8 cellular contexts compared by ENCODE assay signal in the genomic region with DNA sequence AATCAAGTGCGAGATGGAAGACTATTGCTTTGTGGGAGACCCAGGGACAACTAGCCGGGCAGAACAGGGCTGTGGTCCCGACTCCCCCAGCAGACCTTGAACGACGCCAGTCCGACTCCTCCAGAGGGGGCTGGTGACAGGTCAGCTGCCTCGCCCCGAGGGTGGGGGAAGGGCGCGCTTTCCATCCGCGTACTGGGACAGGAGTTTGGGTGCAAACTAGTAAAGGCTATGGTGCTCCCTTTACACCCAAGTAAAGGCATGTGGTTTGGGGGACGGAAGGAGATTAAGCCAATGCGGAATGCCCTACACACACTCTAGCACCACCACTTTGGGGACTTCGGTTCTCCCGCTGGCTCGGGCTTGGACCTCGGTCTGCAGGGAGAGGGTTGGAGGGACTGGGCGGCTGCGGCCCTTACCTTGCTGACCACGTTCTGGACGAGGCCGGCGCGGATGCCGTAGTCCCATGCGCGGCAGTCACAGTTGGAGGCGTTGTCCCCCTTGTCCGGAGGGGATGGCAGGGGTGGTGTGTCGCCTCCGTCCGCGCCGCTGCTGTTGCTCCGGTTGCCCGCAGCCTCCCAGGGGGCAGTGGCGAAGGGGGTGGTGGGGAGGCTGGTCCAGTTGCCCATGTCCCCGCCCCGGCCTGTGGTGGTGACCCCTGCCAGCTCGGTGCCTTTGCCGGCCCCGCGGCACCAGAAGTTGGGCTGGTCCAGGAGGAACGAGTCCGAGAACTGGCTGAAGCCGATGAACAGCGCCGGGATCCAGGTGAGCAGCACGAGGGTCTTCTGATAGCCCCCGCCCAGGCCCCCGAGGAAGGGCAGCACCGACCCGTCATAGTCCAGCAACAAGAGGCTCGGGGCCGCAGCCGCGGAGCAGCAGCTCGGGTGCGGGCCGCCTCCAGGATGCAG. TPM values are rescaled to one million over a fixed set of nuclear protein-coding genes. Genes with fewer than 3 reads are reported as not detected.
DNase-seq lines count a peak whose midpoint lies in the region; ATAC-seq and TF ChIP-seq lines count a peak whose summit lies in the region.

No MANE protein-coding gene starts in this region.

- H3K4me2 ChIP-seq in mammary epithelial cell (ENCODE audit: insufficient read depth, low read depth, low read length), result peak overlapping the region; percentile 100

- TF ChIP-seq CTCF in CD8-positive, alpha-beta T cell (IDR thresholded peaks at IDR 0.05), result no peak
- TF ChIP-seq CTCF in mammary epithelial cell (conservative IDR thresholded peaks at IDR 0.05 in 1 of 2, IDR thresholded peaks at IDR 0.05 in 1 of 2; ENCODE audit: extremely low read depth in 1 of 2, insufficient read depth in 1 of 2, low read depth in 1 of 2, low read length in 2 of 2) (peak in 1 of 2 donors; percentile 14), left lung (IDR thresholded peaks at IDR 0.05) (no peak), thoracic aorta (IDR thresholded peaks at IDR 0.05) (peak; percentile 13)

- no peak overlapping the region for H3K27ac Mint-ChIP-seq in CD8-positive, alpha-beta T cell

- POLR2A ChIA-PET in CD8-positive, alpha-beta T cell (lab: Charles Lee), result no interaction called here

- H2AFZ ChIP-seq in mammary epithelial cell (ENCODE audit: low read depth, low read length), result peak overlapping the region; percentile 81

- WGBS in mammary epithelial cell (ENCODE audit: low coverage, missing lambda C conversion rate), result 2% methylated on average over 29 of the region's 61 CpGs

- intact Hi-C loops in CD8-positive, alpha-beta T cell (cut with DNase I, micrococcal nuclease), result loop anchor here (2.0 to 10.0 kb wide), 6 partner anchors 101 to 679 kb away; partner anchors contain the start of genes BPHL (in 1 of the 2) and ECI2 (in 1 of the 2)
- intact Hi-C loops in mammary epithelial cell (cut with micrococcal nuclease), result loop anchor here (1.0 to 2.0 kb wide), 5 partner anchors 23 to 277 kb away; no protein-coding TSS in a partner anchor
- intact Hi-C loops in left lung (cut with DNase I), result loop anchor here in 1 of 2 donors (10.0 kb wide), 1 partner anchor 171 kb away; no protein-coding TSS in a partner anchor

- H3K9me3 ChIP-seq in CD8-positive, alpha-beta T cell (ENCODE audit: low read length), result no peaks in the 10 kb centered on the region
- no peaks in the 10 kb centered on the region for H3K9me3 ChIP-seq in mammary epithelial cell (replicated peaks; ENCODE audit: insufficient read depth, low read length)
- no peaks in the 10 kb centered on the region for H3K9me3 ChIP-seq in left lung
- no peaks in the 10 kb centered on the region for H3K9me3 ChIP-seq in thoracic aorta

- in situ Hi-C loops in mammary epithelial cell (cut with MboI; ENCODE audit: low sequenced_read_pairs in 2 of 2), result loop anchor here in 1 of 2 donors (5.0 kb wide), 1 partner anchor 173 kb away; no protein-coding TSS in a partner anchor

- no peaks in the 10 kb centered on the region for H3K36me3 ChIP-seq in CD8-positive, alpha-beta T cell (ENCODE audit: insufficient read depth, low read length)
- H3K36me3 ChIP-seq in mammary epithelial cell (ENCODE audit: insufficient read depth, low read length) (no peaks in the 10 kb centered on the region), left lung (no peaks in the 10 kb centered on the region), thoracic aorta (no peaks in the 10 kb centered on the region)

- H3K9ac ChIP-seq in mammary epithelial cell (ENCODE audit: insufficient read depth, low read length), result peak overlapping the region; percentile 67

- H3K27me3 ChIP-seq in CD8-positive, alpha-beta T cell (ENCODE audit: insufficient read depth, low read length), result no peaks in the 10 kb centered on the region
- H3K27me3 ChIP-seq in mammary epithelial cell (ENCODE audit: insufficient read depth, low read length) (no peaks in the 10 kb centered on the region), left lung (peaks cover 0 to 73% of the 10 kb centered on the region in 2 donors), thoracic aorta (replicated peaks; ENCODE audit: insufficient read depth) (no peaks in the 10 kb centered on the region)

- BruUV-seq in mammary epithelial cell (replicated peaks; lab: Mats Ljungman, UMichigan), result no TSS peak

- H3K27me3 Mint-ChIP-seq in CD8-positive, alpha-beta T cell (ENCODE audit: low read depth), result peaks cover 15% of the 10 kb centered on the region

- peaks cover 22% of the 10 kb centered on the region for H3K4me1 ChIP-seq in CD8-positive, alpha-beta T cell (ENCODE audit: insufficient read depth, low read length)
- H3K4me1 ChIP-seq in mammary epithelial cell (ENCODE audit: insufficient read depth, low read length), result peaks cover 26% of the 10 kb centered on the region
- peaks cover 4 to 11% of the 10 kb centered on the region in 2 donors for H3K4me1 ChIP-seq in left lung
- H3K4me1 ChIP-seq in thoracic aorta (ENCODE audit: control insufficient read depth in 1 of 2, low read depth in 2 of 2), result peaks cover 6 to 20% of the 10 kb centered on the region in 2 donors

- dilution Hi-C loops in mammary epithelial cell (cut with HindIII; ENCODE audit: low sequenced_read_pairs), result no loop called here

- peaks cover 2% of the 10 kb centered on the region for H3K36me3 Mint-ChIP-seq in CD8-positive, alpha-beta T cell

- peak in 3 of 7 experiments; percentile 13 to 52 (median 18) for DNase-seq in CD8-positive, alpha-beta T cell
- DNase-seq in HuH-7.5 (ENCODE audit: low spot score) (peak; percentile 51), mammary epithelial cell (peak; percentile 30), left lung (peak; percentile 56 to 80), thoracic aorta (ENCODE audit: low spot score) (no peak), AG08395 (ENCODE audit: low spot score) (no peak)

- H3K4me1 Mint-ChIP-seq in CD8-positive, alpha-beta T cell (ENCODE audit: low read depth), result peaks cover 6% of the 10 kb centered on the region

- CTCF ChIA-PET in CD8-positive, alpha-beta T cell (lab: Charles Lee), result interaction anchor here (1.0 to 1.5 kb wide), 3 partner anchors 10 to 45 kb away, joined by 3 read pairs; no protein-coding TSS in a partner anchor
- CTCF ChIA-PET in mammary epithelial cell (lab: Charles Lee; ENCODE audit: low non-redundant PET), result interaction anchor here (0.9 kb wide), 1 partner anchor 40 kb away, joined by 4 read pairs; no protein-coding TSS in a partner anchor

- ATAC-seq in CD8-positive, alpha-beta T cell, result no peak
- ATAC-seq in left lung, result peak; percentile 41
- no peak for ATAC-seq in thoracic aorta (ENCODE audit: insufficient number of reproducible peaks, low FRiP score, low read depth)
- ATAC-seq in GM19463 (IDR thresholded peaks at IDR 0.05; ENCODE audit: unreplicated experiment), result no peak
- ATAC-seq in HG02610 (IDR thresholded peaks at IDR 0.05; ENCODE audit: unreplicated experiment), result no peak

- peaks cover 49% of the 10 kb centered on the region for H3K79me2 ChIP-seq in mammary epithelial cell (ENCODE audit: insufficient read depth, low read length)

- no peaks in the 10 kb centered on the region for H4K20me1 ChIP-seq in mammary epithelial cell (ENCODE audit: insufficient read depth, low read length)

- no peaks in the 10 kb centered on the region for H3K9me3 Mint-ChIP-seq in CD8-positive, alpha-beta T cell

- H3K4me3 ChIP-seq in CD8-positive, alpha-beta T cell (ENCODE audit: low read depth, low read length), result peak overlapping the region; percentile 41
- H3K4me3 ChIP-seq in mammary epithelial cell (replicated peaks in 1 of 3; ENCODE audit: insufficient read depth in 1 of 3, low read depth in 2 of 3, low read length in 3 of 3) (peak overlapping the region; percentile 82 to 93 (median 88)), left lung (peak overlapping the region; percentile 47 to 55), thoracic aorta (peak overlapping the region; percentile 78)

- H3K27ac ChIP-seq in CD8-positive, alpha-beta T cell (ENCODE audit: low read depth, low read length), result no peak overlapping the region
- H3K27ac ChIP-seq in mammary epithelial cell (ENCODE audit: insufficient read depth, low read depth, low read length) (peak overlapping the region; percentile 29), left lung (no peak overlapping the region), thoracic aorta (no peak overlapping the region)

- H3K4me3 Mint-ChIP-seq in CD8-positive, alpha-beta T cell, result peak overlapping the region; percentile 41

RNA-seq across cellular contexts. Expression of gene SLC22A23, which starts 1.1 kb away (rescaled TPM):
- 1 to 10 TPM; 3.4 to 4.8 TPM for total RNA-seq in CD8-positive, alpha-beta T cell
- total RNA-seq in mammary epithelial cell, result 10 to 100 TPM; 34.0 to 49.3 TPM
- 5.8 TPM for polyA plus RNA-seq in mammary epithelial cell
- polyA minus RNA-seq in mammary epithelial cell, result 39.2 TPM
- 10 to 100 TPM; 24.4 to 25.7 TPM for total RNA-seq in left lung
- 1 to 10 TPM; 5.1 to 9.7 TPM for total RNA-seq in thoracic aorta

Comparison
In these comparisons a context has a peak if more than half of its experiments do, and no peak if none do; other contexts are left out.
1. DNase-seq: peak in HuH-7.5 (single experiment), mammary epithelial cell (single experiment) and left lung (2 of 2); none in thoracic aorta (single experiment) and AG08395 (single experiment).
2. Peak in every context shown above with its lines, with median percentiles within 50 percentile points of each other: H3K4me3 ChIP-seq.